ENCODE assay signal across 1 cellular context in the genomic region with DNA sequence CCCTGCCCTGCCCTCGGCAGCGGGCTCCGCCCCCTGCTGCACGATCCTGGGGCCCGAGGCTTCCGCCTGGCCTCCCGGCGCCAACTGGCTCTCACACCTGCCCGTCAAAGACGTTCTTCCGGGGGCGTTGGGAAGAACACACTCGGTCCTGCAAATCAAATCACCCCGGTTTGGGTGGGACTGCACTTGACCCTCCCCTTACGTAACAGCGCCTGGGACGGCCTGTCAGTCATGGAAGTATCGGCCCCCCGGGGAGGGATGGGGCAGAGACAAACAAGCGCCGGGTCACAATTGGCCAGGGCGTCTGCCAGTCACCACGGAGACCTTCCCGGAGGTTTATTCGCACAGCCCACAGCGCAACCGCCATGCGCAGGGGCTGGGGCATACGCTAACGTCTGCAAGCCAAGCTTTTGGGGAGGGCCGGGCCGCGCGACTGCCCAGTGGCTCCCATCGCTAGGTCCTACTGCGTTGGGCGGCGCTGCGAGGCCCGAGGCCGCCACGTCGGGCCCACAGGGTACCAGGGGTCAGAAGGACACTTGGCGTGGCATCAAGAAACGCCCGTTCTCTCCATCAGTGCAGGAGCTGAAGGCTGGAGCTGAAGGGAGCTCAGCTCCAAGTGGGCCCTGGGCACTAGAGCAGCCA.
A peak's percentile ranks its signal among the peaks of the same experiment; 100 is the strongest.
TF ChIP-seq lines count a peak whose summit lies in the region.

No MANE protein-coding gene starts in this region.

TF ChIP-seq in HepG2, 621 proteins besides CTCF, POLR2A, EP300 and RAD21 (continued from another document and continues in another):
- TF ChIP-seq, protein P1, sequence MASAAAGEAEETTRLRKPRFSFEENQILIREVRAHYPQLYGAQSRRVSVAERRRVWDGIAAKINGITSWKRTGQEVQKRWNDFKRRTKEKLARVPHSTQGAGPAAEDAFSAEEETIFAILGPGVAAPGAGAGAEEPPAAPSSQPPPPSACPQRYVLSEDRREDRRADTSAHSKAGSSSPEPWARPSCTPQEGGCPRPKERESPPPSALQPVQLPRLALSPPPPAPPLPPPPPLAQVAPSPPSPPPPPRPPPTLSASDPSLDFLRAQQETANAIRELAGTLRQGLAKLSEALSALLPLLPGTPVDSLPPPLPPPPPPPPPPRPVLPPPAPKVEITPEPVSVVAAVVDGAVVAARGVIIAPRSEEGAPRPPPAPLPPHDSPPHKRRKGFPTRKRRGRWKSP (CRISPR knock-in tag; IDR thresholded peaks at IDR 0.05), result peak; percentile 99
- TF ChIP-seq DMAP1 (CRISPR knock-in tag; IDR thresholded peaks at IDR 0.05) (peak; percentile 83), PHF21A (CRISPR knock-in tag; IDR thresholded peaks at IDR 0.05) (peak; percentile 86), YY1 (IDR thresholded peaks at IDR 0.05; ENCODE audit: insufficient read depth, insufficient replicate concordance, low read depth, low read length) (peak; percentile 71), ZFP90 (CRISPR knock-in tag; IDR thresholded peaks at IDR 0.05; ENCODE audit: borderline replicate concordance) (no peak; the same call in 1 of the 2 replicates), HOXD1 (CRISPR knock-in tag; IDR thresholded peaks at IDR 0.05) (peak; percentile 93), MAFF (IDR thresholded peaks at IDR 0.05; ENCODE audit: low read depth, low read length) (no peak), MXI1 (IDR thresholded peaks at IDR 0.05; ENCODE audit: borderline replicate concordance, low read depth, low read length) (peak; percentile 70; the same call in 1 of the 3 replicates), ZNF44 (CRISPR knock-in tag; IDR thresholded peaks at IDR 0.05) (peak; percentile 92), MAZ (IDR thresholded peaks at IDR 0.05; ENCODE audit: borderline replicate concordance, low read depth, low read length) (peak; percentile 99), MAZ (CRISPR knock-in tag; IDR thresholded peaks at IDR 0.05; ENCODE audit: low read depth) (peak; percentile 95), ZNF678 (CRISPR knock-in tag; IDR thresholded peaks at IDR 0.05) (no peak), TBX2 (CRISPR knock-in tag; IDR thresholded peaks at IDR 0.05; ENCODE audit: borderline replicate concordance) (peak; percentile 92), DNMT1 (CRISPR knock-in tag; IDR thresholded peaks at IDR 0.05) (no peak), ZNF367 (CRISPR knock-in tag; IDR thresholded peaks at IDR 0.05; ENCODE audit: borderline replicate concordance) (no peak), ZKSCAN8 (CRISPR knock-in tag; IDR thresholded peaks at IDR 0.05; ENCODE audit: borderline replicate concordance) (no peak; the same call in 1 of the 2 replicates), ZNF10 (CRISPR knock-in tag; IDR thresholded peaks at IDR 0.05; ENCODE audit: borderline replicate concordance, low read depth) (no peak), SAP130 (CRISPR knock-in tag; IDR thresholded peaks at IDR 0.05; ENCODE audit: low read depth) (peak; percentile 88), KLF15 (CRISPR knock-in tag; IDR thresholded peaks at IDR 0.05; ENCODE audit: borderline replicate concordance) (peak; percentile 91), ZNF652 (CRISPR knock-in tag; IDR thresholded peaks at IDR 0.05; ENCODE audit: borderline replicate concordance, low read depth) (0 out of 2 replicates have a peak, but pooled peaks have one; percentile 18), RBM22 (optimal IDR thresholded peaks at IDR 0.05; ENCODE audit: low read length) (no peak), CCDC6 (CRISPR knock-in tag; IDR thresholded peaks at IDR 0.05) (no peak)
- TF ChIP-seq, protein P2, sequence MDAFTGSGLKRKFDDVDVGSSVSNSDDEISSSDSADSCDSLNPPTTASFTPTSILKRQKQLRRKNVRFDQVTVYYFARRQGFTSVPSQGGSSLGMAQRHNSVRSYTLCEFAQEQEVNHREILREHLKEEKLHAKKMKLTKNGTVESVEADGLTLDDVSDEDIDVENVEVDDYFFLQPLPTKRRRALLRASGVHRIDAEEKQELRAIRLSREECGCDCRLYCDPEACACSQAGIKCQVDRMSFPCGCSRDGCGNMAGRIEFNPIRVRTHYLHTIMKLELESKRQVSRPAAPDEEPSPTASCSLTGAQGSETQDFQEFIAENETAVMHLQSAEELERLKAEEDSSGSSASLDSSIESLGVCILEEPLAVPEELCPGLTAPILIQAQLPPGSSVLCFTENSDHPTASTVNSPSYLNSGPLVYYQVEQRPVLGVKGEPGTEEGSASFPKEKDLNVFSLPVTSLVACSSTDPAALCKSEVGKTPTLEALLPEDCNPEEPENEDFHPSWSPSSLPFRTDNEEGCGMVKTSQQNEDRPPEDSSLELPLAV (CRISPR knock-in tag; conservative IDR thresholded peaks at IDR 0.05; ENCODE audit: low read depth), result no peak
- TF ChIP-seq, protein P3, sequence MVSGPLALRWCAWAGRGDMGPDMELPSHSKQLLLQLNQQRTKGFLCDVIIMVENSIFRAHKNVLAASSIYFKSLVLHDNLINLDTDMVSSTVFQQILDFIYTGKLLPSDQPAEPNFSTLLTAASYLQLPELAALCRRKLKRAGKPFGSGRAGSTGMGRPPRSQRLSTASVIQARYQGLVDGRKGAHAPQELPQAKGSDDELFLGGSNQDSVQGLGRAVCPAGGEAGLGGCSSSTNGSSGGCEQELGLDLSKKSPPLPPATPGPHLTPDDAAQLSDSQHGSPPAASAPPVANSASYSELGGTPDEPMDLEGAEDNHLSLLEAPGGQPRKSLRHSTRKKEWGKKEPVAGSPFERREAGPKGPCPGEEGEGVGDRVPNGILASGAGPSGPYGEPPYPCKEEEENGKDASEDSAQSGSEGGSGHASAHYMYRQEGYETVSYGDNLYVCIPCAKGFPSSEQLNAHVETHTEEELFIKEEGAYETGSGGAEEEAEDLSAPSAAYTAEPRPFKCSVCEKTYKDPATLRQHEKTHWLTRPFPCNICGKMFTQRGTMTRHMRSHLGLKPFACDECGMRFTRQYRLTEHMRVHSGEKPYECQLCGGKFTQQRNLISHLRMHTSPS (CRISPR knock-in tag; IDR thresholded peaks at IDR 0.05; ENCODE audit: low read depth), result peak; percentile 85
- TF ChIP-seq, protein P4, sequence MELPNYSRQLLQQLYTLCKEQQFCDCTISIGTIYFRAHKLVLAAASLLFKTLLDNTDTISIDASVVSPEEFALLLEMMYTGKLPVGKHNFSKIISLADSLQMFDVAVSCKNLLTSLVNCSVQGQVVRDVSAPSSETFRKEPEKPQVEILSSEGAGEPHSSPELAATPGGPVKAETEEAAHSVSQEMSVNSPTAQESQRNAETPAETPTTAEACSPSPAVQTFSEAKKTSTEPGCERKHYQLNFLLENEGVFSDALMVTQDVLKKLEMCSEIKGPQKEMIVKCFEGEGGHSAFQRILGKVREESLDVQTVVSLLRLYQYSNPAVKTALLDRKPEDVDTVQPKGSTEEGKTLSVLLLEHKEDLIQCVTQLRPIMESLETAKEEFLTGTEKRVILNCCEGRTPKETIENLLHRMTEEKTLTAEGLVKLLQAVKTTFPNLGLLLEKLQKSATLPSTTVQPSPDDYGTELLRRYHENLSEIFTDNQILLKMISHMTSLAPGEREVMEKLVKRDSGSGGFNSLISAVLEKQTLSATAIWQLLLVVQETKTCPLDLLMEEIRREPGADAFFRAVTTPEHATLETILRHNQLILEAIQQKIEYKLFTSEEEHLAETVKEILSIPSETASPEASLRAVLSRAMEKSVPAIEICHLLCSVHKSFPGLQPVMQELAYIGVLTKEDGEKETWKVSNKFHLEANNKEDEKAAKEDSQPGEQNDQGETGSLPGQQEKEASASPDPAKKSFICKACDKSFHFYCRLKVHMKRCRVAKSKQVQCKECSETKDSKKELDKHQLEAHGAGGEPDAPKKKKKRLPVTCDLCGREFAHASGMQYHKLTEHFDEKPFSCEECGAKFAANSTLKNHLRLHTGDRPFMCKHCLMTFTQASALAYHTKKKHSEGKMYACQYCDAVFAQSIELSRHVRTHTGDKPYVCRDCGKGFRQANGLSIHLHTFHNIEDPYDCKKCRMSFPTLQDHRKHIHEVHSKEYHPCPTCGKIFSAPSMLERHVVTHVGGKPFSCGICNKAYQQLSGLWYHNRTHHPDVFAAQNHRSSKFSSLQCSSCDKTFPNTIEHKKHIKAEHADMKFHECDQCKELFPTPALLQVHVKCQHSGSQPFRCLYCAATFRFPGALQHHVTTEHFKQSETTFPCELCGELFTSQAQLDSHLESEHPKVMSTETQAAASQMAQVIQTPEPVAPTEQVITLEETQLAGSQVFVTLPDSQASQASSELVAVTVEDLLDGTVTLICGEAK (IDR thresholded peaks at IDR 0.05), result peak; percentile 59
- TF ChIP-seq, protein P4 (CRISPR knock-in tag; IDR thresholded peaks at IDR 0.05), result peak; percentile 71; the same call in 1 of the 2 replicates
- TF ChIP-seq, protein P5, sequence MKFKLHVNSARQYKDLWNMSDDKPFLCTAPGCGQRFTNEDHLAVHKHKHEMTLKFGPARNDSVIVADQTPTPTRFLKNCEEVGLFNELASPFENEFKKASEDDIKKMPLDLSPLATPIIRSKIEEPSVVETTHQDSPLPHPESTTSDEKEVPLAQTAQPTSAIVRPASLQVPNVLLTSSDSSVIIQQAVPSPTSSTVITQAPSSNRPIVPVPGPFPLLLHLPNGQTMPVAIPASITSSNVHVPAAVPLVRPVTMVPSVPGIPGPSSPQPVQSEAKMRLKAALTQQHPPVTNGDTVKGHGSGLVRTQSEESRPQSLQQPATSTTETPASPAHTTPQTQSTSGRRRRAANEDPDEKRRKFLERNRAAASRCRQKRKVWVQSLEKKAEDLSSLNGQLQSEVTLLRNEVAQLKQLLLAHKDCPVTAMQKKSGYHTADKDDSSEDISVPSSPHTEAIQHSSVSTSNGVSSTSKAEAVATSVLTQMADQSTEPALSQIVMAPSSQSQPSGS (CRISPR knock-in tag; IDR thresholded peaks at IDR 0.05), result peak; percentile 82
- TF ChIP-seq, protein P6, sequence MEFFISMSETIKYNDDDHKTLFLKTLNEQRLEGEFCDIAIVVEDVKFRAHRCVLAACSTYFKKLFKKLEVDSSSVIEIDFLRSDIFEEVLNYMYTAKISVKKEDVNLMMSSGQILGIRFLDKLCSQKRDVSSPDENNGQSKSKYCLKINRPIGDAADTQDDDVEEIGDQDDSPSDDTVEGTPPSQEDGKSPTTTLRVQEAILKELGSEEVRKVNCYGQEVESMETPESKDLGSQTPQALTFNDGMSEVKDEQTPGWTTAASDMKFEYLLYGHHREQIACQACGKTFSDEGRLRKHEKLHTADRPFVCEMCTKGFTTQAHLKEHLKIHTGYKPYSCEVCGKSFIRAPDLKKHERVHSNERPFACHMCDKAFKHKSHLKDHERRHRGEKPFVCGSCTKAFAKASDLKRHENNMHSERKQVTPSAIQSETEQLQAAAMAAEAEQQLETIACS (CRISPR knock-in tag; IDR thresholded peaks at IDR 0.05), result no peak
- TF ChIP-seq, protein P7, sequence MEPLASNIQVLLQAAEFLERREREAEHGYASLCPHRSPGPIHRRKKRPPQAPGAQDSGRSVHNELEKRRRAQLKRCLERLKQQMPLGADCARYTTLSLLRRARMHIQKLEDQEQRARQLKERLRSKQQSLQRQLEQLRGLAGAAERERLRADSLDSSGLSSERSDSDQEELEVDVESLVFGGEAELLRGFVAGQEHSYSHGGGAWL (CRISPR knock-in tag; IDR thresholded peaks at IDR 0.05), result peak; percentile 81
- TF ChIP-seq, protein P8, sequence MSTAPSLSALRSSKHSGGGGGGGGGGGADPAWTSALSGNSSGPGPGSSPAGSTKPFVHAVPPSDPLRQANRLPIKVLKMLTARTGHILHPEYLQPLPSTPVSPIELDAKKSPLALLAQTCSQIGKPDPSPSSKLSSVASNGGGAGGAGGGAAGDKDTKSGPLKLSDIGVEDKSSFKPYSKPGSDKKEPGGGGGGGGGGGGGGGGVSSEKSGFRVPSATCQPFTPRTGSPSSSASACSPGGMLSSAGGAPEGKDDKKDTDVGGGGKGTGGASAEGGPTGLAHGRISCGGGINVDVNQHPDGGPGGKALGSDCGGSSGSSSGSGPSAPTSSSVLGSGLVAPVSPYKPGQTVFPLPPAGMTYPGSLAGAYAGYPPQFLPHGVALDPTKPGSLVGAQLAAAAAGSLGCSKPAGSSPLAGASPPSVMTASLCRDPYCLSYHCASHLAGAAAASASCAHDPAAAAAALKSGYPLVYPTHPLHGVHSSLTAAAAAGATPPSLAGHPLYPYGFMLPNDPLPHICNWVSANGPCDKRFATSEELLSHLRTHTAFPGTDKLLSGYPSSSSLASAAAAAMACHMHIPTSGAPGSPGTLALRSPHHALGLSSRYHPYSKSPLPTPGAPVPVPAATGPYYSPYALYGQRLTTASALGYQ (CRISPR knock-in tag; IDR thresholded peaks at IDR 0.05), result peak; percentile 81; the same call in 1 of the 2 replicates
- TF ChIP-seq, protein P9, sequence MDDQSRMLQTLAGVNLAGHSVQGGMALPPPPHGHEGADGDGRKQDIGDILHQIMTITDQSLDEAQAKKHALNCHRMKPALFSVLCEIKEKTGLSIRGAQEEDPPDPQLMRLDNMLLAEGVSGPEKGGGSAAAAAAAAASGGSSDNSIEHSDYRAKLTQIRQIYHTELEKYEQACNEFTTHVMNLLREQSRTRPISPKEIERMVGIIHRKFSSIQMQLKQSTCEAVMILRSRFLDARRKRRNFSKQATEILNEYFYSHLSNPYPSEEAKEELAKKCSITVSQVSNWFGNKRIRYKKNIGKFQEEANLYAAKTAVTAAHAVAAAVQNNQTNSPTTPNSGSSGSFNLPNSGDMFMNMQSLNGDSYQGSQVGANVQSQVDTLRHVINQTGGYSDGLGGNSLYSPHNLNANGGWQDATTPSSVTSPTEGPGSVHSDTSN (CRISPR knock-in tag; IDR thresholded peaks at IDR 0.05; ENCODE audit: borderline replicate concordance), result peak; percentile 99; the same call in 1 of the 2 replicates
